ENCODE assay signal across 21 cellular contexts in the genomic region with DNA sequence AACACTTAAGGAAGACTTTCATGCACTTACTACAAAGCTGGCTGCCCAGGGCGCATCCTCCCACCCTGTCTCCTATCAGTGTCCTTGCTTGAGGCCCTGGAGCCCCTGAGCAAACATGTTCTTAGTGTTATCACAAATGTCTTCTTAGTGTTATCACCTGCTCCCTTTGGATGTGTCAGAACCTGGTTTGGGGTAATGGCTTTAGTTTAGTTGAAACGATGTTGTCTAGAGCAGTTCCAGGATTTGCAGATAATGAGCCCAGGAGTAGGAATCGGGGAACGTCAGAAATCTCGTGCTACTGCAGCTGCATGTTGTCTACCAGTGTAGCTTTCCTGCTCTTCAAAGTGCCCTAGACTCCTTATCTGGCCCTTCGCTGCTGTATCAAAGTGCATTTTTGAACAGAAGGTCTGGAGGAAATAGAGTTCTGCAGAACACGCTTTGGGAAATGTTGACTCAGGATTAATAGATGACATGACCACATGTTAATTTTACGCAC.
DNase-seq lines count a peak whose midpoint lies in the region; ATAC-seq and TF ChIP-seq lines count a peak whose summit lies in the region.
"Had no signal": no experiment of that assay in that cellular context is flagged by ENCODE, and none has a peak within 500 bp of the region (broad histone marks: within the 10 kb centered on the region; RNA-seq: fewer than 3 reads in every experiment).

No MANE protein-coding gene starts in this region.

- ATAC-seq in WTC11 (peak; percentile 4; the same call in 1 of the 2 replicates), left colon (peak; percentile 47), HG02885 (IDR thresholded peaks at IDR 0.05; ENCODE audit: poor library complexity, unreplicated experiment) (no peak)
- ATAC-seq in naive thymus-derived CD8-positive, alpha-beta T cell = no peak
- ATAC-seq: activated CD8-positive, alpha-beta memory T cell treated with anti-CD3 and anti-CD28 coated beads, Interleukin-2, amount 10 ng/mL, durations not matched to agents 7 days and 5 days; effector memory CD8-positive, alpha-beta T cell; left ventricle myocardium superior; natural killer cell; T-cell had no signal

- 59% methylated on average over 8 of the region's 8 CpGs for WGBS in HUES64
- WGBS in smooth muscle cell (ENCODE audit: low lambda C conversion rate) = 24% methylated on average over 8 of the region's 8 CpGs

- no peaks in the 10 kb centered on the region; the same call in 1 of the 2 replicates for H3K36me3 Mint-ChIP-seq in WTC11
- peaks cover 0 to 2% (median 0%) of the 10 kb centered on the region in 3 donors for H3K36me3 Mint-ChIP-seq in naive thymus-derived CD8-positive, alpha-beta T cell
- H3K36me3 Mint-ChIP-seq: activated CD8-positive, alpha-beta memory T cell treated with anti-CD3 and anti-CD28 coated beads, Interleukin-2, amount 10 ng/mL, durations not matched to agents 7 days and 5 days; natural killer cell had no signal

- H3K9me3 ChIP-seq in HUES64 (ENCODE audit: insufficient read depth, low read depth, low read length) (no peaks in the 10 kb centered on the region), smooth muscle cell (replicated peaks; ENCODE audit: low read depth) (no peaks in the 10 kb centered on the region)

- peak overlapping the region; percentile 43 for H3K4me3 Mint-ChIP-seq in WTC11
- no peak overlapping the region for H3K4me3 Mint-ChIP-seq in naive thymus-derived CD8-positive, alpha-beta T cell
- H3K4me3 Mint-ChIP-seq: activated CD8-positive, alpha-beta memory T cell treated with anti-CD3 and anti-CD28 coated beads, Interleukin-2, amount 10 ng/mL, durations not matched to agents 7 days and 5 days; CD4-positive, alpha-beta memory T cell; effector memory CD8-positive, alpha-beta T cell; HFFc6; natural killer cell; T-cell had no signal

- no peaks in the 10 kb centered on the region for H3K27me3 Mint-ChIP-seq in WTC11 (ENCODE audit: low read depth)
- H3K27me3 Mint-ChIP-seq in naive thymus-derived CD8-positive, alpha-beta T cell = no peaks in the 10 kb centered on the region
- H3K27me3 Mint-ChIP-seq: activated CD8-positive, alpha-beta memory T cell treated with anti-CD3 and anti-CD28 coated beads, Interleukin-2, amount 10 ng/mL, durations not matched to agents 7 days and 5 days; CD4-positive, alpha-beta memory T cell; effector memory CD8-positive, alpha-beta T cell; T-cell had no signal

- no peak overlapping the region for H2AFZ ChIP-seq in smooth muscle cell (ENCODE audit: low read depth)

- CTCF ChIA-PET in WTC11 (lab: Charles Lee) = interaction anchor here (0.9 to 1.4 kb wide), 2 partner anchors 11 to 180 kb away, joined by 3 to 6 read pairs; no protein-coding TSS in a partner anchor

- peaks cover 93% of the 10 kb centered on the region for H3K4me1 Mint-ChIP-seq in WTC11
- H3K4me1 Mint-ChIP-seq in naive thymus-derived CD8-positive, alpha-beta T cell = peaks cover 0 to 3% (median 0%) of the 10 kb centered on the region in 4 donors
- H3K4me1 Mint-ChIP-seq: activated CD8-positive, alpha-beta memory T cell treated with anti-CD3 and anti-CD28 coated beads, Interleukin-2, amount 10 ng/mL, durations not matched to agents 7 days and 5 days had no signal

- intact Hi-C loops in left colon (cut with DNase I, micrococcal nuclease) = no loop called here

- H3K27ac ChIP-seq in HUES64 (ENCODE audit: low read depth, low read length) (peak overlapping the region; percentile 95), smooth muscle cell (ENCODE audit: low read depth) (peak overlapping the region; percentile 21)

- POLR2A ChIA-PET in WTC11 (lab: Charles Lee) = interaction anchor here (0.7 to 1.8 kb wide), 2 partner anchors 16 to 96 kb away, joined by 3 to 7 read pairs; partner anchors contain the start of gene LTV1
- POLR2A ChIA-PET in naive thymus-derived CD8-positive, alpha-beta T cell (lab: Charles Lee) = no interaction called here

- no peaks in the 10 kb centered on the region for H4K20me1 ChIP-seq in smooth muscle cell (ENCODE audit: low read depth)

- H3K9me3 Mint-ChIP-seq in WTC11 = no peaks in the 10 kb centered on the region
- no peaks in the 10 kb centered on the region for H3K9me3 Mint-ChIP-seq in naive thymus-derived CD8-positive, alpha-beta T cell
- H3K9me3 Mint-ChIP-seq: CD4-positive, alpha-beta memory T cell; effector memory CD8-positive, alpha-beta T cell; HFFc6; natural killer cell; T-cell had no signal

- H3K27me3 ChIP-seq in HUES64 (ENCODE audit: insufficient read depth, low read length) (no peaks in the 10 kb centered on the region), smooth muscle cell (ENCODE audit: low read depth) (no peaks in the 10 kb centered on the region)

- peaks cover 27% of the 10 kb centered on the region for H3F3A ChIP-seq in smooth muscle cell (ENCODE audit: low read depth)

- H3K9ac ChIP-seq in HUES64 (ENCODE audit: low read depth, low read length) (peak overlapping the region; percentile 54), smooth muscle cell (ENCODE audit: low read depth) (no peak overlapping the region)

- no peak for TF ChIP-seq CTCF in WTC11 (IDR thresholded peaks at IDR 0.05)
- no peak for TF ChIP-seq CTCF in smooth muscle cell (IDR thresholded peaks at IDR 0.05; ENCODE audit: borderline replicate concordance, insufficient read depth, poor library complexity, severe bottlenecking)

- peak overlapping the region; percentile 100 for H3K27ac Mint-ChIP-seq in WTC11
- H3K27ac Mint-ChIP-seq in naive thymus-derived CD8-positive, alpha-beta T cell = no peak overlapping the region
- H3K27ac Mint-ChIP-seq: activated CD8-positive, alpha-beta memory T cell treated with anti-CD3 and anti-CD28 coated beads, Interleukin-2, amount 10 ng/mL, durations not matched to agents 7 days and 5 days; CD4-positive, alpha-beta memory T cell; effector memory CD8-positive, alpha-beta T cell; HFFc6; natural killer cell; T-cell had no signal

- H3K4me2 ChIP-seq in smooth muscle cell = peak overlapping the region; percentile 67

- H3K79me2 ChIP-seq in smooth muscle cell (ENCODE audit: low read depth) = peaks cover 53% of the 10 kb centered on the region

- H3K4me1 ChIP-seq in HUES64 (ENCODE audit: insufficient read depth, low read length) (peaks cover 88% of the 10 kb centered on the region), smooth muscle cell (ENCODE audit: low read depth) (peaks cover 49% of the 10 kb centered on the region)

- H3K36me3 ChIP-seq in HUES64 (ENCODE audit: insufficient read depth, low read length) = no peaks in the 10 kb centered on the region
- no peaks in the 10 kb centered on the region for H3K36me3 ChIP-seq in smooth muscle cell (ENCODE audit: low read depth)

- DNase-seq in WTC11 (ENCODE audit: low spot score) (no peak), left colon (no peak), smooth muscle cell (lab: John Stamatoyannopoulos, UW; ENCODE audit: unreplicated experiment) (no peak), GM03348 (ENCODE audit: low spot score) (no peak), D341Med (ENCODE audit: low spot score) (no peak)
- DNase-seq in naive thymus-derived CD8-positive, alpha-beta T cell = no peak
- DNase-seq: activated CD4-positive, alpha-beta T cell treated with anti-CD3 and anti-CD28 coated beads for 1 hour; activated CD8-positive, alpha-beta memory T cell treated with anti-CD3 and anti-CD28 coated beads, Interleukin-2, amount 10 ng/mL, durations not matched to agents 7 days and 5 days; activated effector memory CD4-positive, alpha-beta T cell treated with anti-CD3 and anti-CD28 coated beads, Interleukin-2, amount 50 U/mL, for 16 hours; CD4-positive, alpha-beta memory T cell; DND-41; effector memory CD8-positive, alpha-beta T cell; HFFc6; left ventricle myocardium superior; natural killer cell; NCI-H1694 treated with DMSO at 0.1 percent for 48 hours; NCI-H510A; stimulated activated naive CD4-positive, alpha-beta T cell; T-cell had no signal

- H3K4me3 ChIP-seq in HUES64 (ENCODE audit: low read length) (no peak overlapping the region; the same call in 1 of the 2 replicates), smooth muscle cell (no peak overlapping the region)

TF ChIP-seq in WTC11, 78 proteins besides CTCF, POLR2A, EP300 and RAD21 (continues in another document):
- TF ChIP-seq ATF1 (CRISPR knock-in tag; IDR thresholded peaks at IDR 0.05) (no peak), JAZF1 (CRISPR knock-in tag; IDR thresholded peaks at IDR 0.05) (no peak), ELF4 (CRISPR knock-in tag; IDR thresholded peaks at IDR 0.05; ENCODE audit: low read depth) (no peak), ZNF121 (CRISPR knock-in tag; IDR thresholded peaks at IDR 0.05) (no peak), HMGA2 (CRISPR knock-in tag; IDR thresholded peaks at IDR 0.05) (no peak), OVOL2 (CRISPR knock-in tag; IDR thresholded peaks at IDR 0.05; ENCODE audit: borderline replicate concordance) (no peak), TEAD1 (CRISPR knock-in tag; IDR thresholded peaks at IDR 0.05) (no peak), CREB1 (CRISPR knock-in tag; IDR thresholded peaks at IDR 0.05) (no peak), PRRX2 (CRISPR knock-in tag; IDR thresholded peaks at IDR 0.05) (no peak), SMAD4 (CRISPR knock-in tag; IDR thresholded peaks at IDR 0.05) (no peak), GRHL2 (CRISPR knock-in tag; IDR thresholded peaks at IDR 0.05; ENCODE audit: insufficient replicate concordance, severe bottlenecking) (no peak)
- TF ChIP-seq, protein P1, sequence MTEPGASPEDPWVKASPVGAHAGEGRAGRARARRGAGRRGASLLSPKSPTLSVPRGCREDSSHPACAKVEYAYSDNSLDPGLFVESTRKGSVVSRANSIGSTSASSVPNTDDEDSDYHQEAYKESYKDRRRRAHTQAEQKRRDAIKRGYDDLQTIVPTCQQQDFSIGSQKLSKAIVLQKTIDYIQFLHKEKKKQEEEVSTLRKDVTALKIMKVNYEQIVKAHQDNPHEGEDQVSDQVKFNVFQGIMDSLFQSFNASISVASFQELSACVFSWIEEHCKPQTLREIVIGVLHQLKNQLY (CRISPR knock-in tag; IDR thresholded peaks at IDR 0.05) = no peak
- TF ChIP-seq, protein P2, sequence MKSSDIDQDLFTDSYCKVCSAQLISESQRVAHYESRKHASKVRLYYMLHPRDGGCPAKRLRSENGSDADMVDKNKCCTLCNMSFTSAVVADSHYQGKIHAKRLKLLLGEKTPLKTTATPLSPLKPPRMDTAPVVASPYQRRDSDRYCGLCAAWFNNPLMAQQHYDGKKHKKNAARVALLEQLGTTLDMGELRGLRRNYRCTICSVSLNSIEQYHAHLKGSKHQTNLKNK (CRISPR knock-in tag; IDR thresholded peaks at IDR 0.05) = no peak

Comparison
In these comparisons a context has a peak if more than half of its experiments do, and no peak if none do; other contexts are left out.
1. ATAC-seq: peak in WTC11 (single experiment) and left colon (single experiment); none in naive thymus-derived CD8-positive, alpha-beta T cell (0 of 2) and HG02885 (single experiment).